ENCODE assay signal across 1 cellular context in genomic region chr13:23375007-23375971, GRCh38.
TF ChIP-seq lines count a peak whose summit lies in the region.

No MANE protein-coding gene starts in this region.

TF ChIP-seq in A549, 52 proteins besides CTCF, POLR2A, EP300 and RAD21 (continued from another document):
- TF ChIP-seq HEYL (CRISPR knock-in tag; IDR thresholded peaks at IDR 0.05), result no peak
- no peak for TF ChIP-seq GATA3 (IDR thresholded peaks at IDR 0.05; ENCODE audit: borderline replicate concordance)
- no peak for TF ChIP-seq CEBPB (IDR thresholded peaks at IDR 0.05)
- no peak for TF ChIP-seq NPAS2 (CRISPR knock-in tag; IDR thresholded peaks at IDR 0.05; ENCODE audit: borderline replicate concordance)
- TF ChIP-seq E2F6 (IDR thresholded peaks at IDR 0.05; ENCODE audit: borderline replicate concordance, low read depth), result peak; percentile 39; the same call in 1 of the 2 replicates
- TF ChIP-seq HOXA7 (CRISPR knock-in tag; IDR thresholded peaks at IDR 0.05), result no peak
- no peak for TF ChIP-seq PBX3 (IDR thresholded peaks at IDR 0.05)
- no peak for TF ChIP-seq REST (IDR thresholded peaks at IDR 0.05)
